Comparison of ENCODE assay signal across 9 cellular contexts in the genomic region with DNA sequence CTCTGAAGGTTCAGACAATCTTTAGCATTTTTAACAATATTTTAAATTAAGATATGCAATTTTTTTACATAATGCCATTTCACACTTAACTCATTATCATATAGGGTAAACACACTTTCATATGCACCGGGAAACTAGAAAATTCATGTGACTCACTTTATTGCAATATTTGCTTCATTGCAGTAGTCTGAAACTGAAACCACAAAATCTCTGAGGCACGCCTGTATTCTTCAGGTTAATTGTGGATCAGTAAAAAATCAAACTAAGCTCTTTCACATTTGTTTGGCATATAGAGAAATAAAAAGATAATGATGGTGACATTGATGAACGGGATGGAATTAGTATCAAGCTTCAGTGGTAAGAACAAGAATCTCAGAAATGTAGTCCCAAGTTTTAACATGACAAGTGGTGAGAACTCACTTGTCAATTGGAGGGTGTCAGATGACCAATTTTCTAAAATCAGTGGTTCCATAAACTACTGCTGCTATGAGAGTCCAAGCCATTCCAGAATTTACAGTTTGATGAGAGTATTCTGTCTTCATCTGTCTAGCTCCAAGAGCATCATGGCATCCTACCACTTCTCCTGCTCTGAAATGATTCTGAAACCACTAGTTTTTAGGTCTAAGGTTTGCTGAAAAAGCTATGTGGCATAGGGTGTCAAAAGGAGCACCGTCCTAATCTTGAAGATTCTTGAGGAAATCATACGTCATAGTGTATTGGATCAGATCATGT.
DNase-seq lines count a peak whose midpoint lies in the region; ATAC-seq, FAIRE-seq and TF ChIP-seq lines count a peak whose summit lies in the region.
"Had no signal": no experiment of that assay in that cellular context is flagged by ENCODE, and none has a peak within 500 bp of the region (broad histone marks: within the 10 kb centered on the region; RNA-seq: fewer than 3 reads in every experiment).

No MANE protein-coding gene starts in this region.

- peak; percentile 65 for DNase-seq in RPMI8226
- DNase-seq in naive thymus-derived CD8-positive, alpha-beta T cell, result peak in 1 of 10 donors; percentile 23
- DNase-seq in hepatic stellate cell (ENCODE audit: low spot score), result no peak
- DNase-seq in GM12892 (ENCODE audit: insufficient read length), result no peak
- DNase-seq in NCI-H1048 (lab: John Stamatoyannopoulos, UW), result no peak
- DNase-seq in posterior cingulate gyrus, result no peak

- TF ChIP-seq POLR2A in GM12892 (IDR thresholded peaks at IDR 0.05; ENCODE audit: low read depth, low read length), result no peak

- no peak for FAIRE-seq in GM12892 (lab: Jason Lieb, UNC)

- POLR2A ChIA-PET in naive thymus-derived CD8-positive, alpha-beta T cell (lab: Charles Lee), result interaction anchor here (0.7 to 1.3 kb wide), 2 partner anchors 17 to 21 kb away, joined by 3 to 6 read pairs; no protein-coding TSS in a partner anchor

- H3K27me3 Mint-ChIP-seq in naive thymus-derived CD8-positive, alpha-beta T cell, result no peaks in the 10 kb centered on the region

- ATAC-seq in GM19035 (IDR thresholded peaks at IDR 0.05; ENCODE audit: unreplicated experiment) (peak; percentile 56), HG02885 (IDR thresholded peaks at IDR 0.05; ENCODE audit: poor library complexity, unreplicated experiment) (peak; percentile 53)
- ATAC-seq in naive thymus-derived CD8-positive, alpha-beta T cell, result peak; percentile 59 to 74
- ATAC-seq: Panc1 had no signal

- intact Hi-C loops in posterior cingulate gyrus (cut with DNase I), result no loop called here

- no peaks in the 10 kb centered on the region for H3K9me3 Mint-ChIP-seq in naive thymus-derived CD8-positive, alpha-beta T cell

- peaks cover 0 to 3% (median 0%) of the 10 kb centered on the region in 3 donors for H3K36me3 Mint-ChIP-seq in naive thymus-derived CD8-positive, alpha-beta T cell

- H3K27ac Mint-ChIP-seq in naive thymus-derived CD8-positive, alpha-beta T cell, result peak overlapping the region; percentile 37 to 88 (median 66)

- H3K4me3 Mint-ChIP-seq in naive thymus-derived CD8-positive, alpha-beta T cell, result peak overlapping the region; percentile 31 to 84 (median 74)

- peaks cover 22 to 79% (median 64%) of the 10 kb centered on the region in 4 donors for H3K4me1 Mint-ChIP-seq in naive thymus-derived CD8-positive, alpha-beta T cell
